15 cellular contexts compared by ENCODE assay signal in the genomic region with DNA sequence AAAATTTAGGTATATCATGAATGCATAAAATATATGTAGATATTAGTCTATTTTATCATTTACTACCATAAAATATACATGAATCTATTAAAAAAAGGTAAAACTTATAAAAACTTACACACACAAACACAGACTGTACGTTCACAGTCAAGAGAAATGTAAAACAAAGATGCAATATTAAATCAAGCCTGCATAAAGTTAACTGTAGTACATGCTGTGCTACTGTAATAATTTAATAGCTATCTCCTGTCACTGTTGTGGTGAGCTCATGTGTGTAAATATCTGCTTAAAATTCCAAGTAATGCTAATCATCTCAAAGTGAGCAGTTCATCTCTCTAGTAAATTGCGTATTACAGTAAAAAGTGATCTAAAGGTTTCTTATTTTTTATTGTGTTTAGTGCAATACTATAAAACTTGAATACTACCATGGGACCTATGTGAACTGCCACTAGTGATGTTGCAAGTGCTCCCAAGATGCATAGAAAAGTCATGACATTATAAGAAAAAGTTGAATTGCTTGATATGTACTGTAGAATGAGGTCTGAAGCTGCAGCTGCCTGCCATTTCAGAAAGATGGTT. TPM values are rescaled to one million over a fixed set of nuclear protein-coding genes. Genes with fewer than 3 reads are reported as not detected.
A peak's percentile ranks its signal among the peaks of the same experiment; 100 is the strongest.
DNase-seq lines count a peak whose midpoint lies in the region; ATAC-seq, FAIRE-seq and TF ChIP-seq lines count a peak whose summit lies in the region.
"Had no signal": no experiment of that assay in that cellular context is flagged by ENCODE, and none has a peak within 500 bp of the region (broad histone marks: within the 10 kb centered on the region; RNA-seq: fewer than 3 reads in every experiment).

No MANE protein-coding gene starts in this region.

- no TSS peak for BruUV-seq in Calu3 (replicated peaks; lab: Mats Ljungman, UMichigan)
- BruUV-seq in K562 (replicated peaks; lab: Mats Ljungman, UMichigan) = no TSS peak

- intact Hi-C loops in Calu3 (cut with micrococcal nuclease; ENCODE audit: unreplicated experiment) = no loop called here
- intact Hi-C loops in K562 (cut with micrococcal nuclease) = no loop called here

- H3K4me1 Mint-ChIP-seq in Calu3 (ENCODE audit: low read depth, unreplicated experiment) = peaks cover 12% of the 10 kb centered on the region

- in situ Hi-C loops in K562 (cut with MboI) = no loop called here

- POLR2A ChIA-PET in K562 (lab: Yijun Ruan, JAX) = no interaction called here

- FAIRE-seq in K562 (lab: Jason Lieb, UNC) = no peak

- H3K27ac ChIP-seq in HUES6 (ENCODE audit: low read depth, low read length) (no peak overlapping the region), K562 (ENCODE audit: extremely low read depth, low read depth, low read length) (no peak overlapping the region), neural cell (ENCODE audit: low read length) (no peak overlapping the region)
- H3K27ac ChIP-seq: coronary artery, prostate gland had no signal

- no peaks in the 10 kb centered on the region for H3K9me2 ChIP-seq in neural cell (ENCODE audit: insufficient read depth, low read length)

- H3K9me1 ChIP-seq in K562 (ENCODE audit: control insufficient read depth, insufficient read depth, low read length) = no peaks in the 10 kb centered on the region

- H3K4me3 ChIP-seq in HUES6 (ENCODE audit: low read depth, low read length) (0 out of 2 replicates have a peak overlapping the region, but pooled peaks have one; percentile 61), K562 (no peak overlapping the region), neural cell (ENCODE audit: low read length) (peak overlapping the region; percentile 68)

- TF ChIP-seq EP300 in K562 (IDR thresholded peaks at IDR 0.05; ENCODE audit: low read length) (no peak), neural cell (conservative IDR thresholded peaks at IDR 0.05; ENCODE audit: poor library complexity, severe bottlenecking) (no peak)

- peaks cover 10% of the 10 kb centered on the region for H3K9me3 Mint-ChIP-seq in Calu3 (ENCODE audit: low read depth, unreplicated experiment)

- WGBS in K562 (ENCODE audit: insufficient coverage, low coverage, missing lambda C conversion rate) = 0% methylated on average over 2 of the region's 2 CpGs

- DNase-seq in Calu3 (no peak), K562 (ENCODE audit: extremely low read depth in 1 of 4, low spot score in 3 of 4) (no peak), GM20000 (ENCODE audit: low spot score) (no peak)
- DNase-seq: NCI-H1694 treated with DMSO at 0.1 percent for 48 hours, NCI-H446 treated with DMSO at 0.1 percent for 48 hours had no signal

- no peaks in the 10 kb centered on the region for H3K36me3 ChIP-seq in HUES6 (ENCODE audit: control insufficient read depth, insufficient read depth, low read length)
- no peaks in the 10 kb centered on the region for H3K36me3 ChIP-seq in K562 (ENCODE audit: control insufficient read depth, insufficient read depth, low read length)
- H3K36me3 ChIP-seq in neural cell (ENCODE audit: insufficient read depth, low read length) = no peaks in the 10 kb centered on the region
- H3K36me3 ChIP-seq: prostate gland had no signal

- TF ChIP-seq CTCF in Calu3 (IDR thresholded peaks at IDR 0.05; ENCODE audit: unreplicated experiment) (no peak), K562 (IDR thresholded peaks at IDR 0.05 in 2 of 3, conservative IDR thresholded peaks at IDR 0.05 in 1 of 3; ENCODE audit: insufficient read depth in 2 of 3, low read depth in 1 of 3, low read length in 3 of 3) (no peak), neural cell (IDR thresholded peaks at IDR 0.05; ENCODE audit: poor library complexity, severe bottlenecking) (no peak), GM20000 (IDR thresholded peaks at IDR 0.05; ENCODE audit: extremely low read depth, missing control alignments) (no peak)

- H3K27ac Mint-ChIP-seq in Calu3 (ENCODE audit: unreplicated experiment) = peak overlapping the region; percentile 73
- H3K27ac Mint-ChIP-seq: stimulated activated effector memory CD8-positive, alpha-beta T cell treated with anti-CD3 and anti-CD28 coated beads, Interleukin-12 subunit alpha, Interleukin-12 subunit beta, amount 100 ng/mL, for 72 hours had no signal

- peak overlapping the region; percentile 54; the same call in 1 of the 2 replicates for H3K4me2 ChIP-seq in K562 (ENCODE audit: insufficient read depth, low read length)
- H3K4me2 ChIP-seq in neural cell (ENCODE audit: low read length) = no peak overlapping the region

- CTCF ChIA-PET in Calu3 (lab: Charles Lee) = interaction anchor here (1.4 kb wide), 1 partner anchor 94 kb away, joined by 7 read pairs; the partner anchor contains the start of gene ZNF226
- CTCF ChIA-PET in K562 (lab: Yijun Ruan, JAX; ENCODE audit: low intra/inter-chr PET ratio) = no interaction called here

- no peak for TF ChIP-seq POLR2A in K562 (conservative IDR thresholded peaks at IDR 0.05)

- H3K4me3 Mint-ChIP-seq in Calu3 (ENCODE audit: low read depth, unreplicated experiment) = peak overlapping the region; percentile 76

- H3K9me3 ChIP-seq in HUES6 (ENCODE audit: control insufficient read depth, insufficient read depth, low read depth, low read length) (peaks cover 21% of the 10 kb centered on the region), K562 (replicated peaks; ENCODE audit: control insufficient read depth, insufficient read depth, low read depth, low read length) (no peaks in the 10 kb centered on the region; the same call in 1 of the 2 replicates), neural cell (ENCODE audit: low read length) (peaks cover 8% of the 10 kb centered on the region)
- H3K9me3 ChIP-seq: prostate gland had no signal

- TF ChIP-seq RAD21 in K562 (CRISPR knock-in tag; conservative IDR thresholded peaks at IDR 0.05 in 1 of 2, IDR thresholded peaks at IDR 0.05 in 1 of 2) (no peak), neural cell (conservative IDR thresholded peaks at IDR 0.05) (no peak)

- ATAC-seq in K562 (no peak), HG02798 (IDR thresholded peaks at IDR 0.05; ENCODE audit: poor library complexity, unreplicated experiment) (no peak), GM19397 (IDR thresholded peaks at IDR 0.05; ENCODE audit: unreplicated experiment) (no peak)
- ATAC-seq: left lobe of liver had no signal

- H4K20me1 ChIP-seq in K562 (replicated peaks; ENCODE audit: control insufficient read depth, insufficient read depth, low read length) (no peaks in the 10 kb centered on the region), neural cell (ENCODE audit: insufficient read depth) (no peaks in the 10 kb centered on the region)

- H2AFZ ChIP-seq in K562 (ENCODE audit: low read depth, low read length) (0 out of 2 replicates have a peak overlapping the region, but pooled peaks have one; percentile 30), neural cell (ENCODE audit: low read depth, low read length) (no peak overlapping the region)

- H3F3A ChIP-seq in neural cell (ENCODE audit: insufficient read depth, low read length, poor library complexity, severe bottlenecking) = no peaks in the 10 kb centered on the region

- no peaks in the 10 kb centered on the region for H3K27me3 Mint-ChIP-seq in Calu3 (ENCODE audit: unreplicated experiment)
- H3K27me3 Mint-ChIP-seq: activated CD8-positive, alpha-beta memory T cell treated with anti-CD3 and anti-CD28 coated beads, Interleukin-2, amount 10 ng/mL, durations not matched to agents 7 days and 5 days had no signal

- H3K4me1 ChIP-seq in HUES6 (ENCODE audit: control insufficient read depth, insufficient read depth, low read length) (peaks cover 6% of the 10 kb centered on the region; the same call in 1 of the 2 replicates), K562 (replicated peaks in 1 of 2; ENCODE audit: control insufficient read depth in 2 of 2, insufficient read depth in 2 of 2, low read length in 2 of 2) (peaks cover 0 to 4% of the 10 kb centered on the region in 2 experiments; a peak in 2 of 5 replicates)
- H3K4me1 ChIP-seq: prostate gland had no signal

- no peaks in the 10 kb centered on the region for H3K79me2 ChIP-seq in K562 (ENCODE audit: control insufficient read depth, insufficient read depth, low read length)
- H3K79me2 ChIP-seq in neural cell (replicated peaks; ENCODE audit: insufficient read depth, low read length) = no peaks in the 10 kb centered on the region

- H3K27me3 ChIP-seq in HUES6 (ENCODE audit: control insufficient read depth, insufficient read depth, low read length) (no peaks in the 10 kb centered on the region), K562 (ENCODE audit: control insufficient read depth in 2 of 2, insufficient read depth in 2 of 2, low read length in 2 of 2) (no peaks in the 10 kb centered on the region), neural cell (ENCODE audit: insufficient read depth, low read depth, low read length) (no peaks in the 10 kb centered on the region)

- H3K9ac ChIP-seq in HUES6 (ENCODE audit: low read length) = no peak overlapping the region
- H3K9ac ChIP-seq in K562 (ENCODE audit: insufficient read depth in 1 of 2, low read depth in 2 of 2, low read length in 2 of 2) = no peak overlapping the region
- no peak overlapping the region for H3K9ac ChIP-seq in neural cell (ENCODE audit: low read length)

- H3K36me3 Mint-ChIP-seq in Calu3 (ENCODE audit: insufficient read depth, unreplicated experiment) = peaks cover 18% of the 10 kb centered on the region
- H3K36me3 Mint-ChIP-seq: stimulated activated effector memory CD8-positive, alpha-beta T cell treated with anti-CD3 and anti-CD28 coated beads, Interleukin-12 subunit alpha, Interleukin-12 subunit beta, amount 100 ng/mL, for 72 hours had no signal

RNA-seq across cellular contexts. Expression of gene ZNF233, which starts 0.8 kb away (rescaled TPM):
- total RNA-seq in Calu3 (2022) (3.9 and 4.8 TPM in 2 replicates), K562 (2014; rRNA removed) (0.08 and 0.14 TPM in 2 replicates), K562 (2014; rRNA removed; fragmentation: Illumina TruSeq; extraction: Trizol) (0.18 and 0.26 TPM in 2 replicates), K562 (2015; rRNA removed; fragmentation: Illumina TruSeq; extraction: Trizol) (0.14 and 0.15 TPM in 2 replicates), K562 (2021) (0.16 TPM in 1 of 2 replicates, not detected in the other)
- total RNA-seq in K562 (2011; cell fraction: chromatin; rRNA removed; ENCODE audit: low replicate concordance) = 0.56 and 0.83 TPM in 2 replicates
- 0.50 and 0.53 TPM in 2 replicates for total RNA-seq in K562 (2011; cell fraction: nucleolus; rRNA removed)
- total RNA-seq in K562 (2011; cell fraction: nucleoplasm; rRNA removed) = 0.69 and 1.4 TPM in 2 replicates
- polyA plus RNA-seq in K562 (2011; rRNA removed) (0.03 and 0.20 TPM in 2 replicates), K562 (2014; fragmentation: Illumina TruSeq; extraction: Trizol) (0.15 and 0.17 TPM in 2 replicates), K562 (2014; fragmentation: Nextera tagmentation; extraction: Ambion mirVana) (under 1 TPM; 0.23 to 0.28 TPM), K562 (2014; rRNA removed) (0.08 TPM in 2 replicates), neural cell (2.8 and 3.2 TPM in 2 replicates)
- 0.03 TPM in 1 of 2 replicates, not detected in the other for polyA plus RNA-seq in K562 (2011; cell fraction: cytosol; rRNA removed)
- 0.24 and 0.30 TPM in 2 replicates for polyA plus RNA-seq in K562 (2011; cell fraction: nucleus; rRNA removed)
- 0.23 and 0.42 TPM in 2 replicates for polyA plus RNA-seq in K562 (2012)
- polyA minus RNA-seq in K562 (2011; rRNA and poly(A)+ RNA removed) = 0.12 and 0.35 TPM in 2 replicates
- polyA minus RNA-seq in K562 (2011; cell fraction: cytosol; rRNA and poly(A)+ RNA removed) = not detected in 2 replicates
- 0.27 TPM in 1 of 2 replicates, not detected in the other for polyA minus RNA-seq in K562 (2011; cell fraction: nucleus; rRNA and poly(A)+ RNA removed)
- polyA minus RNA-seq in neural cell = 6.1 and 6.8 TPM in 2 replicates
- total RNA-seq: left lobe of liver, MCF 10A had no signal

RNA-seq across cellular contexts. Expression of gene ZNF235, which starts 45.9 kb away (rescaled TPM):
- total RNA-seq in Calu3 (2022) = 8.1 and 8.5 TPM in 2 replicates
- 12.2 and 23.4 TPM in 2 replicates for total RNA-seq in K562 (2011; cell fraction: chromatin; rRNA removed; ENCODE audit: low replicate concordance)
- 8.7 and 13.0 TPM in 2 replicates for total RNA-seq in K562 (2011; cell fraction: nucleolus; rRNA removed)
- total RNA-seq in K562 (2011; cell fraction: nucleoplasm; rRNA removed) = 11.6 and 17.9 TPM in 2 replicates
- total RNA-seq in K562 (2014; rRNA removed) = 0.68 and 1.9 TPM in 2 replicates
- total RNA-seq in K562 (2014; rRNA removed; fragmentation: Illumina TruSeq; extraction: Trizol) = 2.4 and 2.5 TPM in 2 replicates
- total RNA-seq in K562 (2015; rRNA removed; fragmentation: Illumina TruSeq; extraction: Trizol) = 2.0 and 2.2 TPM in 2 replicates
- total RNA-seq in K562 (2021) = 1.1 TPM in 2 replicates
- 1.0 and 2.9 TPM in 2 replicates for polyA plus RNA-seq in K562 (2011; rRNA removed)
- 0.58 and 0.61 TPM in 2 replicates for polyA plus RNA-seq in K562 (2011; cell fraction: cytosol; rRNA removed)
- polyA plus RNA-seq in K562 (2011; cell fraction: nucleus; rRNA removed) = 1.9 and 4.9 TPM in 2 replicates
- 1.2 and 1.8 TPM in 2 replicates for polyA plus RNA-seq in K562 (2012)
- 1.1 and 1.7 TPM in 2 replicates for polyA plus RNA-seq in K562 (2014; fragmentation: Illumina TruSeq; extraction: Trizol)
- polyA plus RNA-seq in K562 (2014; fragmentation: Nextera tagmentation; extraction: Ambion mirVana) = 1 to 10 TPM in 1 of 2 experiments, under 1 TPM in 1; 0.99 to 1.3 TPM
- 0.38 and 0.88 TPM in 2 replicates for polyA plus RNA-seq in K562 (2014; rRNA removed)
- polyA minus RNA-seq in K562 (2011; rRNA and poly(A)+ RNA removed) = 2.7 and 6.8 TPM in 2 replicates
- polyA minus RNA-seq in K562 (2011; cell fraction: cytosol; rRNA and poly(A)+ RNA removed) = 1.9 TPM in 1 of 2 replicates, not detected in the other
- polyA minus RNA-seq in K562 (2011; cell fraction: nucleus; rRNA and poly(A)+ RNA removed) = 3.6 and 5.8 TPM in 2 replicates
- 7.0 and 12.6 TPM in 2 replicates for polyA plus RNA-seq in neural cell
- 20.9 and 23.3 TPM in 2 replicates for polyA minus RNA-seq in neural cell

RNA-seq across cellular contexts. Expression of gene ZNF227, which starts 46.6 kb away (rescaled TPM):
- total RNA-seq in Calu3 (2022) (27.4 and 29.4 TPM in 2 replicates), K562 (2014; rRNA removed) (7.1 and 10.4 TPM in 2 replicates), K562 (2014; rRNA removed; fragmentation: Illumina TruSeq; extraction: Trizol) (15.1 and 17.0 TPM in 2 replicates), K562 (2015; rRNA removed; fragmentation: Illumina TruSeq; extraction: Trizol) (10.3 and 10.8 TPM in 2 replicates), K562 (2021) (8.7 and 13.6 TPM in 2 replicates)
- total RNA-seq in K562 (2011; cell fraction: chromatin; rRNA removed; ENCODE audit: low replicate concordance) = 21.0 and 49.4 TPM in 2 replicates
- total RNA-seq in K562 (2011; cell fraction: nucleolus; rRNA removed) = 17.7 and 20.9 TPM in 2 replicates
- total RNA-seq in K562 (2011; cell fraction: nucleoplasm; rRNA removed) = 33.3 and 35.2 TPM in 2 replicates
- polyA plus RNA-seq in K562 (2011; rRNA removed) (4.7 and 8.7 TPM in 2 replicates), K562 (2014; fragmentation: Illumina TruSeq; extraction: Trizol) (10.0 and 11.2 TPM in 2 replicates), K562 (2014; fragmentation: Nextera tagmentation; extraction: Ambion mirVana) (1 to 10 TPM; 3.0 to 6.0 TPM), K562 (2014; rRNA removed) (4.8 and 7.8 TPM in 2 replicates), neural cell (21.2 and 25.5 TPM in 2 replicates)
- polyA plus RNA-seq in K562 (2011; cell fraction: cytosol; rRNA removed) = 1.7 and 2.6 TPM in 2 replicates
- polyA plus RNA-seq in K562 (2011; cell fraction: nucleus; rRNA removed) = 4.9 and 5.5 TPM in 2 replicates
- 6.7 and 8.0 TPM in 2 replicates for polyA plus RNA-seq in K562 (2012)
- 11.5 and 15.6 TPM in 2 replicates for polyA minus RNA-seq in K562 (2011; rRNA and poly(A)+ RNA removed)
- polyA minus RNA-seq in K562 (2011; cell fraction: cytosol; rRNA and poly(A)+ RNA removed) = 2.9 and 4.6 TPM in 2 replicates
- polyA minus RNA-seq in K562 (2011; cell fraction: nucleus; rRNA and poly(A)+ RNA removed) = 12.7 and 13.5 TPM in 2 replicates
- polyA minus RNA-seq in neural cell = 58.7 and 75.1 TPM in 2 replicates
